Comparison of ENCODE assay signal across 17 cellular contexts in the genomic region with DNA sequence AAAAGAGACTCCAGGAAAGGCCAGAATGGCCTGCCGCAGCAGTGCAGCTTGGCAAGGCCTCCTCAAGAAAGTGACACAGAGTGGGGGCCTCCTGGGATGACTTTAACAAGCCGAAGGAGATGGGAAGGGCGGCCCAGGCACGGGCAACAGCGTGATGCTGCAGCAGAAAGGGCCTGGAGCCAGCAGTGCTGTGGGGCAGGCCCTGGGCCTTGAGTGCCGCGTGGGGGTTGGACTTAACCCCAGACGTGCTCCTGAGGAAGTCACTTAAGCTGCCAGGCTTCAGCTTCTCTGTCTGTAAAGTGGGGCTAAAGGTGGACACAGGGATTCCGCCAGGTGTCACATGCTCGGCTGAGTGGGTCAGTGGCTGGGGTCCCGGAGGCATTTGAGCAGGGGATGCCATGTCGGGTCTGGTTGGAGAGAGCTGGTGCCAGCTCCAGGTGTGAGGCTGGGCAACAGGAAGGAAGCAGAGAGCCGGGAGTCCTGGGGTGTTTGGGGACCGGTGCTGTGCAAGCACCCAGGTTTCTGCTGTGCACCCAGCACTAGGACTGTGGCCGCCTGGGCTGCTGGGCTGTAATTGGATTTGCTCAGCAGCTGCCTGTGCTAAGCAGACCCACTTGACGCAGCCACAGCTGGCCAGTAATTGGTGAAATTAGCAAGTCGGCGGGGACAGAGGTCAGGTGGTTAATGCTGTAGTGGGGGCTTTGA. TPM values are rescaled to one million over a fixed set of nuclear protein-coding genes. Genes with fewer than 3 reads are reported as not detected.
A peak's percentile ranks its signal among the peaks of the same experiment; 100 is the strongest.
DNase-seq lines count a peak whose midpoint lies in the region; ATAC-seq and TF ChIP-seq lines count a peak whose summit lies in the region.
"Had no signal": no experiment of that assay in that cellular context is flagged by ENCODE, and none has a peak within 500 bp of the region (broad histone marks: within the 10 kb centered on the region; RNA-seq: fewer than 3 reads in every experiment).

No MANE protein-coding gene starts in this region.

- H3K27ac Mint-ChIP-seq in neural crest cell (ENCODE audit: unreplicated experiment) (peak overlapping the region; percentile 35), progenitor cell of endocrine pancreas (no peak overlapping the region)

- H3K27me3 Mint-ChIP-seq in neural crest cell (ENCODE audit: low read depth) (peaks cover 27% of the 10 kb centered on the region), progenitor cell of endocrine pancreas (peaks cover 50% of the 10 kb centered on the region)

- TF ChIP-seq CTCF in neural crest cell (conservative IDR thresholded peaks at IDR 0.05) (no peak), progenitor cell of endocrine pancreas (IDR thresholded peaks at IDR 0.05; ENCODE audit: unreplicated experiment) (no peak)

- no peak overlapping the region for H3K4me3 Mint-ChIP-seq in neural crest cell
- H3K4me3 Mint-ChIP-seq in progenitor cell of endocrine pancreas (ENCODE audit: low read depth), result no peak overlapping the region

- no peaks in the 10 kb centered on the region for H3K36me3 Mint-ChIP-seq in neural crest cell (ENCODE audit: low read depth)
- no peaks in the 10 kb centered on the region for H3K36me3 Mint-ChIP-seq in progenitor cell of endocrine pancreas (ENCODE audit: insufficient read depth)

- no peaks in the 10 kb centered on the region for H3K9me3 Mint-ChIP-seq in neural crest cell
- H3K9me3 Mint-ChIP-seq in progenitor cell of endocrine pancreas (ENCODE audit: low read depth), result no peaks in the 10 kb centered on the region

- DNase-seq in NCI-H1417 (lab: John Stamatoyannopoulos, UW) (peak in 2 of 3 experiments; percentile 53 to 79), NCI-H1417 treated with DMSO at 0.1 percent for 48 hours (lab: John Stamatoyannopoulos, UW) (no peak), NCI-H524 treated with DMSO at 0.1 percent for 48 hours (lab: John Stamatoyannopoulos, UW) (peak; percentile 64), neural crest cell (ENCODE audit: low read depth, low spot score) (no peak), H4 (ENCODE audit: low spot score) (no peak), progenitor cell of endocrine pancreas (ENCODE audit: low spot score, unreplicated experiment) (no peak)
- DNase-seq: 8988T, HCEC 1CT, KG1, NCI-H2029 treated with DMSO at 0.1 percent for 48 hours, NCI-H2171, NCI-H446 treated with DMSO at 0.1 percent for 48 hours, NCI-H748 treated with DMSO at 0.1 percent for 48 hours, SW 1271 had no signal

- H3K4me1 Mint-ChIP-seq in neural crest cell (no peaks in the 10 kb centered on the region), progenitor cell of endocrine pancreas (ENCODE audit: low read depth) (peaks cover 3% of the 10 kb centered on the region)

- ATAC-seq in SK-N-SH treated with all-trans-retinoic acid at 6 μM for 48 hours (no peak), HG03139 (IDR thresholded peaks at IDR 0.05; ENCODE audit: unreplicated experiment) (no peak)

TF ChIP-seq in SK-N-SH treated with all-trans-retinoic acid at 6 μM for 48 hours, 23 proteins besides CTCF, POLR2A, EP300 and RAD21:
- TF ChIP-seq PATZ1 (CRISPR knock-in tag; IDR thresholded peaks at IDR 0.05; ENCODE audit: borderline replicate concordance) (no peak), CREB5 (CRISPR knock-in tag; IDR thresholded peaks at IDR 0.05; ENCODE audit: low read depth) (no peak), CSRNP3 (CRISPR knock-in tag; IDR thresholded peaks at IDR 0.05) (no peak), RARB (CRISPR knock-in tag; IDR thresholded peaks at IDR 0.05) (no peak), ZC3H10 (CRISPR knock-in tag; IDR thresholded peaks at IDR 0.05) (no peak), ZNF565 (CRISPR knock-in tag; conservative IDR thresholded peaks at IDR 0.05; ENCODE audit: low read depth) (no peak), ZFP30 (CRISPR knock-in tag; IDR thresholded peaks at IDR 0.05) (no peak), TCF4 (CRISPR knock-in tag; IDR thresholded peaks at IDR 0.05; ENCODE audit: borderline replicate concordance) (peak; percentile 77; the same call in 1 of the 2 replicates)
- TF ChIP-seq, protein P1, sequence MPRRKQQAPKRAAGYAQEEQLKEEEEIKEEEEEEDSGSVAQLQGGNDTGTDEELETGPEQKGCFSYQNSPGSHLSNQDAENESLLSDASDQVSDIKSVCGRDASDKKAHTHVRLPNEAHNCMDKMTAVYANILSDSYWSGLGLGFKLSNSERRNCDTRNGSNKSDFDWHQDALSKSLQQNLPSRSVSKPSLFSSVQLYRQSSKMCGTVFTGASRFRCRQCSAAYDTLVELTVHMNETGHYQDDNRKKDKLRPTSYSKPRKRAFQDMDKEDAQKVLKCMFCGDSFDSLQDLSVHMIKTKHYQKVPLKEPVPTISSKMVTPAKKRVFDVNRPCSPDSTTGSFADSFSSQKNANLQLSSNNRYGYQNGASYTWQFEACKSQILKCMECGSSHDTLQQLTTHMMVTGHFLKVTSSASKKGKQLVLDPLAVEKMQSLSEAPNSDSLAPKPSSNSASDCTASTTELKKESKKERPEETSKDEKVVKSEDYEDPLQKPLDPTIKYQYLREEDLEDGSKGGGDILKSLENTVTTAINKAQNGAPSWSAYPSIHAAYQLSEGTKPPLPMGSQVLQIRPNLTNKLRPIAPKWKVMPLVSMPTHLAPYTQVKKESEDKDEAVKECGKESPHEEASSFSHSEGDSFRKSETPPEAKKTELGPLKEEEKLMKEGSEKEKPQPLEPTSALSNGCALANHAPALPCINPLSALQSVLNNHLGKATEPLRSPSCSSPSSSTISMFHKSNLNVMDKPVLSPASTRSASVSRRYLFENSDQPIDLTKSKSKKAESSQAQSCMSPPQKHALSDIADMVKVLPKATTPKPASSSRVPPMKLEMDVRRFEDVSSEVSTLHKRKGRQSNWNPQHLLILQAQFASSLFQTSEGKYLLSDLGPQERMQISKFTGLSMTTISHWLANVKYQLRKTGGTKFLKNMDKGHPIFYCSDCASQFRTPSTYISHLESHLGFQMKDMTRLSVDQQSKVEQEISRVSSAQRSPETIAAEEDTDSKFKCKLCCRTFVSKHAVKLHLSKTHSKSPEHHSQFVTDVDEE (CRISPR knock-in tag; IDR thresholded peaks at IDR 0.05), result peak; percentile 55; the same call in 1 of the 2 replicates

RNA-seq across cellular contexts. Expression of gene DNAJB8, which starts 7.8 kb away (rescaled TPM):
- not detected in 2 replicates for total RNA-seq in neural crest cell
- not detected in 2 replicates for total RNA-seq in H4 (2014; rRNA removed; shearing (Covaris generic))
- not detected in 2 replicates for total RNA-seq in progenitor cell of endocrine pancreas
- total RNA-seq: SJCRH30 had no signal

RNA-seq across cellular contexts. Expression of gene GATA2, which starts 34.1 kb away (rescaled TPM):
- total RNA-seq in neural crest cell (0.30 and 0.52 TPM in 2 replicates), progenitor cell of endocrine pancreas (1.7 and 1.9 TPM in 2 replicates)
- total RNA-seq in H4 (2014; rRNA removed; shearing (Covaris generic)), result 4.0 TPM in 2 replicates

Comparison
In these comparisons a context has a peak if more than half of its experiments do, and no peak if none do; other contexts are left out.
1. DNase-seq: peak in NCI-H1417 (2 of 3) and NCI-H524 treated with DMSO at 0.1 percent for 48 hours (single experiment); none in NCI-H1417 treated with DMSO at 0.1 percent for 48 hours (single experiment), neural crest cell (single experiment), H4 (single experiment) and progenitor cell of endocrine pancreas (single experiment).